Comparison of ENCODE assay signal across 19 cellular contexts in genomic region chr12:20716037-20716436, GRCh38. TPM values are rescaled to one million over a fixed set of nuclear protein-coding genes. Genes with fewer than 3 reads are reported as not detected.
DNase-seq lines count a peak whose midpoint lies in the region; ATAC-seq and TF ChIP-seq lines count a peak whose summit lies in the region.
"Had no signal": no experiment of that assay in that cellular context is flagged by ENCODE, and none has a peak within 500 bp of the region (broad histone marks: within the 10 kb centered on the region; RNA-seq: fewer than 3 reads in every experiment).

No MANE protein-coding gene starts in this region.

- no peak overlapping the region for H3K27ac ChIP-seq in 22Rv1
- H3K27ac ChIP-seq in hepatocyte = no peak overlapping the region
- H3K27ac ChIP-seq in foreskin keratinocyte = no peak overlapping the region
- no peak overlapping the region for H3K27ac ChIP-seq in left ventricle myocardium inferior (replicated peaks)
- H3K27ac ChIP-seq: spleen had no signal

- 45% methylated on average over 2 of the region's 2 CpGs for WGBS in hepatocyte (ENCODE audit: low lambda C conversion rate, missing lambda C conversion rate)

- no peaks in the 10 kb centered on the region for H3K4me1 ChIP-seq in hepatocyte (ENCODE audit: insufficient read depth)
- no peaks in the 10 kb centered on the region for H3K4me1 ChIP-seq in foreskin keratinocyte
- no peaks in the 10 kb centered on the region for H3K4me1 ChIP-seq in left ventricle myocardium inferior
- H3K4me1 ChIP-seq: spleen had no signal

- H3K27me3 ChIP-seq in hepatocyte = no peaks in the 10 kb centered on the region
- H3K27me3 ChIP-seq in foreskin keratinocyte = no peaks in the 10 kb centered on the region
- H3K27me3 ChIP-seq in left ventricle myocardium inferior (ENCODE audit: low read depth) = no peaks in the 10 kb centered on the region
- H3K27me3 ChIP-seq: spleen had no signal

- TF ChIP-seq CTCF in 22Rv1 (IDR thresholded peaks at IDR 0.05) (0 out of 2 replicates have a peak, but pooled peaks have one; percentile 7), hepatocyte (IDR thresholded peaks at IDR 0.05; ENCODE audit: poor library complexity) (no peak), foreskin keratinocyte (conservative IDR thresholded peaks at IDR 0.05) (no peak), left ventricle myocardium inferior (IDR thresholded peaks at IDR 0.05; ENCODE audit: borderline replicate concordance) (no peak)

- ATAC-seq in GM18868 (IDR thresholded peaks at IDR 0.05; ENCODE audit: unreplicated experiment) (peak; percentile 66), foreskin keratinocyte (no peak), HG02610 (IDR thresholded peaks at IDR 0.05; ENCODE audit: unreplicated experiment) (no peak)
- ATAC-seq: CD8-positive, alpha-beta T cell; natural killer cell treated with Interleukin-12 subunit alpha and Interleukin-12 subunit beta and Interleukin-15 and Interleukin-18, amount 100 ng/mL, for 72 hours had no signal

- H3K9me2 ChIP-seq in hepatocyte (replicated peaks; ENCODE audit: insufficient read depth) = no peaks in the 10 kb centered on the region

- H3K9me3 ChIP-seq in hepatocyte (ENCODE audit: low read depth) = no peaks in the 10 kb centered on the region
- H3K9me3 ChIP-seq in left ventricle myocardium inferior (replicated peaks) = no peaks in the 10 kb centered on the region
- H3K9me3 ChIP-seq: spleen had no signal

- no peaks in the 10 kb centered on the region for H3K79me2 ChIP-seq in hepatocyte

- DNase-seq in NCI-H510A treated with DMSO at 0.1 percent for 48 hours (lab: John Stamatoyannopoulos, UW) (peak; percentile 80), hepatocyte (ENCODE audit: low spot score) (peak; percentile 13), foreskin keratinocyte (no peak), left ventricle myocardium inferior (no peak), SK-N-DZ (ENCODE audit: low spot score) (no peak)
- DNase-seq: activated T-cell treated with anti-CD3 and anti-CD28 coated beads, Interleukin-2, amount 50 U/mL, for 1 hour; CD8-positive, alpha-beta T cell; cortex of kidney; EL; KG1; NCI-H1694 treated with DMSO at 0.1 percent for 48 hours; NCI-H524; spleen had no signal

- no peak overlapping the region for H2AFZ ChIP-seq in hepatocyte

- H3K4me2 ChIP-seq in hepatocyte = no peak overlapping the region

- H3K4me3 ChIP-seq in hepatocyte = no peak overlapping the region
- no peak overlapping the region for H3K4me3 ChIP-seq in left ventricle myocardium inferior
- H3K4me3 ChIP-seq: spleen had no signal

- H3K36me3 ChIP-seq in hepatocyte (replicated peaks; ENCODE audit: insufficient read depth, low read depth) = no peaks in the 10 kb centered on the region
- H3K36me3 ChIP-seq in left ventricle myocardium inferior = no peaks in the 10 kb centered on the region
- H3K36me3 ChIP-seq: spleen had no signal

- no peaks in the 10 kb centered on the region for H4K20me1 ChIP-seq in hepatocyte (ENCODE audit: insufficient read depth, poor library complexity, severe bottlenecking)

- intact Hi-C loops in left ventricle myocardium inferior (cut with micrococcal nuclease) = no loop called here

RNA-seq across cellular contexts. Expression of gene SLCO1C1, which starts 20.9 kb away (rescaled TPM):
- 0.30 and 0.44 TPM in 2 replicates for total RNA-seq in hepatocyte
- polyA plus RNA-seq in hepatocyte = not detected in 2 replicates
- total RNA-seq in foreskin keratinocyte = not detected in 2 replicates
- polyA plus RNA-seq in foreskin keratinocyte = not detected in 2 replicates
- total RNA-seq in left ventricle myocardium inferior = 1.1 TPM
- polyA plus RNA-seq in SK-N-DZ (2014; cell fraction: cytosol; rRNA removed) = not detected in 2 replicates
- polyA plus RNA-seq in SK-N-DZ (2014; cell fraction: nucleus; rRNA removed) = not detected in 2 replicates
- total RNA-seq: CD8-positive, alpha-beta T cell; lung microvascular endothelial cell; natural killer cell treated with Interleukin-12 subunit alpha and Interleukin-12 subunit beta and Interleukin-15 and Interleukin-18, amount 100 ng/mL, for 72 hours; spleen had no signal
- polyA plus RNA-seq: AG04450 had no signal

Comparison
In these comparisons a context has a peak if more than half of its experiments do, and no peak if none do; other contexts are left out.
1. DNase-seq: peak in NCI-H510A treated with DMSO at 0.1 percent for 48 hours (single experiment) and hepatocyte (single experiment); none in foreskin keratinocyte (0 of 2), left ventricle myocardium inferior (single experiment) and SK-N-DZ (single experiment).